Comparison of ENCODE assay signal across 8 cellular contexts in the genomic region with DNA sequence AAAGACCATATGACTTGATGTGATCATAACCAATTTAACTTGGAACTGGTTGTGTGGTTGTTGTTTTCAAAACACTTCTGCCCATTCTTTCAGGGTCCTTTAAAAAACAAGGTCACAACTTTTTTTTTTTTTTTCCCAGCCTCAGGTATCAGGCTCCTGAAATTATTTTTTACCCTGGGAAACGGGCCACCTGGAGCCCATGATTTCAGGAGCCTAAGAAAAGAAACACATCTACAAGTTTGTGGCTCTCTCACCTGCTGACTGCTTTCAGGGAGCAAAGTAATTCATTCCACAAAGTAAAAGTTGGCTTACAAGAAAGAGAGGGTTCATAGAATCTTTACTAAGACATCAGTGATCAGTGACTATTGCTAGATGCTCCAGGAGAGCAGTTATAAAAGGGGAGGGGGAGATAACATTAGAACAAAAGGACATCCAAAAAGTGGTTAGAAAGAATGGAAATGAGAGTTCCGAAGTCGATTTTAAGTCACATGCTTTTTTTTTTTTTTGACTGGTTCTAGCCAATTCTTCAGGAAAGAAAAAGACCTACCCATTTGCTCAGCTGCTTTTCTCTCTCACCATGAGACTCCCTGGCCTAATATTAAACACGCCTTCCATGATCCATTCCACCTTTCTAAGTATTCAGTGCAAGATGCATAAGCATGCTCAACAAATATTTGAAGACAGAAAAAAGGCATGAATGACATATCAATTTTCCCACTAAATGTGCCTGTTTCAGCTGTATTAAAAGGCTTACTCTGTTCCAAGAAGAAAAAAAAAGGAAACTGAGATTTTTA.
"Had no signal": no experiment of that assay in that cellular context is flagged by ENCODE, and none has a peak within 500 bp of the region (broad histone marks: within the 10 kb centered on the region; RNA-seq: fewer than 3 reads in every experiment).

No MANE protein-coding gene starts in this region.

- H3K4me3 ChIP-seq: K562 had no signal

- H3K9me3 Mint-ChIP-seq: IgD-negative memory B cell had no signal

- H3K36me3 Mint-ChIP-seq: IgD-negative memory B cell had no signal

- H3K27ac Mint-ChIP-seq: IgD-negative memory B cell had no signal

- H3K4me1 Mint-ChIP-seq: IgD-negative memory B cell had no signal

- H3K4me3 Mint-ChIP-seq: IgD-negative memory B cell had no signal

- FAIRE-seq: HepG2, HTR-8/SVneo, K562 had no signal

- ATAC-seq: HepG2, K562 had no signal

- DNase-seq: IMR-90, KBM-7, KG1 had no signal

- H3K27ac ChIP-seq: HL-60 had no signal
